9 cellular contexts compared by ENCODE assay signal in the genomic region with DNA sequence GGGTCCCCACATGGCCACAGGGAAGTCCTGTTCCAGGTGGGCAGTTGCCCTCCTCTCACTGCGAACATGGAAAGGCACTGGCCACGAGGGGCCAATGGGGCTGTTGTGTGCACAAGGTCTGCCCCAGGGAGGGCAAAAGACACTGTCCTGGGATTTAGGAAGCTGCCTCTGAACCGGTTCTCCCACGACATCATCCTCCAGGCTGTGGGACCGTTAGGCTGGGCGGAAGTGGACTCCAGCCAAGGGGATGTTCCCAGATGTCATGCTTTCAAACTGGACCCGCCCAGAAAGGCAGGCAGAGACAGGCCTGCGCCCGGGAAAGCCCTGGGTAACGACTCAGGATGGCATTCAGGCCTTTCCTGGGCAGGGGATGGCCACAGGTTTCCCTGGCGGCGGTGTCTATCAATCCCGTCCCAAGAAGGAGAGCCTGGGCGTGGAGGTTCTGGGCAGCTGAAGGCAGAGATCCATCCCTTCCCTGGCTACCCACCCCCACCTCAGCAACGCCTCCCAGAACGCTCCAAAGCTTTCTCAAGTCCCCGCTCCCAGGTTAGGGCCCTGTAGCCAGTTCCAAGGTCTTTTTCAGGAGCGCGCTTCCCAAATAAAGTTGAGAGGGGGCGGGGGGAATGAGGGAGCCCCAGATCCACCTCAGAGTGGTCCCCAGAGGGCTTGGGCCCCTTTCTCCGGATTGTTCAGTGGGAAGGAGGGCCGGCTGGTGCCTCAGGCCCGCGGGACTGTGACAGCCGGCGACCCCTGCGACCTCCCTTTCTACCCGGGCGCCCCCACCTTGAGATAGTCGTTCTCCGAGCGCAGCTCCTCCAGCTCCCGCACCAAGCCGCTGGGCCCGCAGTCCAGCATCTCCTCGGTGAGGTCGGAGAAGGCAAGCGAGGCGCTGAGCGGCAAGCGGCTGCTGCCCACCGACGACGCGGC. TPM values are rescaled to one million over a fixed set of nuclear protein-coding genes. Genes with fewer than 3 reads are reported as not detected.
DNase-seq lines count a peak whose midpoint lies in the region; ATAC-seq, FAIRE-seq and TF ChIP-seq lines count a peak whose summit lies in the region.
"Had no signal": no experiment of that assay in that cellular context is flagged by ENCODE, and none has a peak within 500 bp of the region (broad histone marks: within the 10 kb centered on the region; RNA-seq: fewer than 3 reads in every experiment).

No MANE protein-coding gene starts in this region.

- no peak for TF ChIP-seq CTCF in activated CD8-positive, alpha-beta T cell treated with anti-CD3 and anti-CD28 coated beads for 36 hours (IDR thresholded peaks at IDR 0.05)
- TF ChIP-seq CTCF in neural crest cell (conservative IDR thresholded peaks at IDR 0.05), result no peak

- H3K4me1 Mint-ChIP-seq in activated CD8-positive, alpha-beta T cell treated with anti-CD3 and anti-CD28 coated beads for 36 hours (ENCODE audit: low read depth), result peaks cover 14% of the 10 kb centered on the region
- H3K4me1 Mint-ChIP-seq in neural crest cell, result peaks cover 44% of the 10 kb centered on the region
- peaks cover 8% of the 10 kb centered on the region for H3K4me1 Mint-ChIP-seq in activated CD8-positive, alpha-beta memory T cell treated with anti-CD3 and anti-CD28 coated beads, Interleukin-2, amount 10 ng/mL, durations not matched to agents 7 days and 5 days

- intact Hi-C loops in activated CD8-positive, alpha-beta T cell treated with anti-CD3 and anti-CD28 coated beads for 36 hours (cut with micrococcal nuclease), result no loop called here

- DNase-seq in EL (peak; percentile 97), NCI-H128 (lab: John Stamatoyannopoulos, UW; ENCODE audit: unreplicated experiment) (peak; percentile 58), frontal cortex (ENCODE audit: low spot score in 2 of 2) (peak; percentile 83 to 86), neural crest cell (ENCODE audit: low read depth, low spot score) (no peak), OCI-M2 (lab: John Stamatoyannopoulos, UW; ENCODE audit: unreplicated experiment) (no peak)
- DNase-seq in activated CD8-positive, alpha-beta T cell treated with anti-CD3 and anti-CD28 coated beads for 36 hours, result no peak
- DNase-seq in activated CD8-positive, alpha-beta memory T cell treated with anti-CD3 and anti-CD28 coated beads, Interleukin-2, amount 10 ng/mL, durations not matched to agents 7 days and 5 days, result no peak

- no peaks in the 10 kb centered on the region for H3K36me3 Mint-ChIP-seq in activated CD8-positive, alpha-beta T cell treated with anti-CD3 and anti-CD28 coated beads for 36 hours (ENCODE audit: low read depth)
- no peaks in the 10 kb centered on the region for H3K36me3 Mint-ChIP-seq in neural crest cell (ENCODE audit: low read depth)
- no peaks in the 10 kb centered on the region for H3K36me3 Mint-ChIP-seq in activated CD8-positive, alpha-beta memory T cell treated with anti-CD3 and anti-CD28 coated beads, Interleukin-2, amount 10 ng/mL, durations not matched to agents 7 days and 5 days

- peak overlapping the region; percentile 40 for H3K4me3 Mint-ChIP-seq in activated CD8-positive, alpha-beta T cell treated with anti-CD3 and anti-CD28 coated beads for 36 hours
- peak overlapping the region; percentile 97 for H3K4me3 Mint-ChIP-seq in neural crest cell
- no peak overlapping the region for H3K4me3 Mint-ChIP-seq in activated CD8-positive, alpha-beta memory T cell treated with anti-CD3 and anti-CD28 coated beads, Interleukin-2, amount 10 ng/mL, durations not matched to agents 7 days and 5 days

- H3K9me3 Mint-ChIP-seq in activated CD8-positive, alpha-beta T cell treated with anti-CD3 and anti-CD28 coated beads for 36 hours, result no peaks in the 10 kb centered on the region
- H3K9me3 Mint-ChIP-seq in neural crest cell, result no peaks in the 10 kb centered on the region
- H3K9me3 Mint-ChIP-seq in activated CD8-positive, alpha-beta memory T cell treated with anti-CD3 and anti-CD28 coated beads, Interleukin-2, amount 10 ng/mL, durations not matched to agents 7 days and 5 days (ENCODE audit: low read depth), result no peaks in the 10 kb centered on the region

- POLR2A ChIA-PET in activated CD8-positive, alpha-beta T cell treated with anti-CD3 and anti-CD28 coated beads for 36 hours (lab: Charles Lee), result interaction anchor here (0.5 to 3.6 kb wide), 3 partner anchors 15 to 57 kb away, joined by 3 to 20 read pairs (median 3); no protein-coding TSS in a partner anchor

- H3K27ac Mint-ChIP-seq in activated CD8-positive, alpha-beta T cell treated with anti-CD3 and anti-CD28 coated beads for 36 hours, result no peak overlapping the region
- H3K27ac Mint-ChIP-seq in neural crest cell (ENCODE audit: unreplicated experiment), result peak overlapping the region; percentile 62
- H3K27ac Mint-ChIP-seq in activated CD8-positive, alpha-beta memory T cell treated with anti-CD3 and anti-CD28 coated beads, Interleukin-2, amount 10 ng/mL, durations not matched to agents 7 days and 5 days, result no peak overlapping the region

- FAIRE-seq in frontal cortex (lab: Jason Lieb, UNC), result no peak

- H3K27me3 Mint-ChIP-seq in activated CD8-positive, alpha-beta T cell treated with anti-CD3 and anti-CD28 coated beads for 36 hours, result peaks cover 16% of the 10 kb centered on the region
- peaks cover 19% of the 10 kb centered on the region for H3K27me3 Mint-ChIP-seq in neural crest cell (ENCODE audit: low read depth)
- H3K27me3 Mint-ChIP-seq in activated CD8-positive, alpha-beta memory T cell treated with anti-CD3 and anti-CD28 coated beads, Interleukin-2, amount 10 ng/mL, durations not matched to agents 7 days and 5 days, result peaks cover 25% of the 10 kb centered on the region

- no peak for ATAC-seq in activated CD8-positive, alpha-beta T cell treated with anti-CD3 and anti-CD28 coated beads for 36 hours
- ATAC-seq in HG02610 (IDR thresholded peaks at IDR 0.05; ENCODE audit: unreplicated experiment), result no peak
- no peak for ATAC-seq in activated CD8-positive, alpha-beta memory T cell treated with anti-CD3 and anti-CD28 coated beads, Interleukin-2, amount 10 ng/mL, durations not matched to agents 7 days and 5 days

- CTCF ChIA-PET in activated CD8-positive, alpha-beta T cell treated with anti-CD3 and anti-CD28 coated beads for 36 hours (lab: Charles Lee), result interaction anchor here (2.0 to 2.2 kb wide), 2 partner anchors 26 to 54 kb away, joined by 9 to 16 read pairs; no protein-coding TSS in a partner anchor
- CTCF ChIA-PET in activated CD8-positive, alpha-beta memory T cell treated with anti-CD3 and anti-CD28 coated beads, Interleukin-2, amount 10 ng/mL, durations not matched to agents 7 days and 5 days (lab: Charles Lee), result interaction anchor here (1.3 to 3.2 kb wide), 8 partner anchors 20 to 309 kb away, joined by 3 to 17 read pairs (median 6); no protein-coding TSS in a partner anchor

RNA-seq across cellular contexts. Expression of a gene that starts 13.8 kb away (rescaled TPM):
- total RNA-seq in activated CD8-positive, alpha-beta T cell treated with anti-CD3 and anti-CD28 coated beads for 36 hours, result not detected
- under 0.01 TPM for total RNA-seq in frontal cortex
- total RNA-seq in neural crest cell, result not detected in 2 replicates
- total RNA-seq in activated CD8-positive, alpha-beta memory T cell treated with anti-CD3 and anti-CD28 coated beads, Interleukin-2, amount 10 ng/mL, durations not matched to agents 7 days and 5 days, result not detected
- total RNA-seq: glomerular endothelial cell had no signal

Comparison
In these comparisons a context has a peak if more than half of its experiments do, and no peak if none do; other contexts are left out.
1. DNase-seq: peak in EL (single experiment), NCI-H128 (single experiment) and frontal cortex (2 of 2); none in activated CD8-positive, alpha-beta T cell treated with anti-CD3 and anti-CD28 coated beads for 36 hours (single experiment), neural crest cell (single experiment), OCI-M2 (single experiment) and activated CD8-positive, alpha-beta memory T cell treated with anti-CD3 and anti-CD28 coated beads, Interleukin-2, amount 10 ng/mL, durations not matched to agents 7 days and 5 days (single experiment).